ENCODE assay signal across 1 cellular context in the genomic region with DNA sequence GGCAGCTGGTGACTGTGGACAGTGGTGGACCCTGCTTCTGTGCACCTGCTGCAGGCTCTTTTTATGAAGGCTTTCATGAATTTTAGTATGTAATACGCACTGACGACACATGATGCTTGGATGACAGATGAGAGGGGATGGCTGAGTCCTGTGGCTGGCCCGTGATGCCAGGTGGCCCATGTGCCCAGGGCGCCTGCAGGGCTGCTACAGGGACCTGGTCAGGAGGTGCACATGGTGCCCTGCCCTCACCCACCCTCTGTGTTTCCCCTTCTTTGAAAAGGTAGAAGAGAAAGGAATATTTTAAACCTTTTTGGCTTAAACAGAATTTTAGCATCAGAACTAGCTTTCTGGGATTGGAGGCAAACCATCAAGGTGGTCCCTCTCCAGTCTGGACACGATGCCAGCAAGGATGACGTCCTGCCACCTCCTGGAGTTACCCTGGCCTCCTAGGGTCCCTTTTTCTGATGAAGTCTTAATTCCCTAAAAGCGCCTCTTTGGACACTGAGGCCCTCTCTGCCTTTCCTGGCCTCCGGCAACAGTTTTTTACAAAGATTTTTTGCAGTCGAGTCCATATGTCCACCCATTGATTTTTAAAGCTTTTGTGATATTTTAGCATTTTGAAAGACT.
A peak's percentile ranks its signal among the peaks of the same experiment; 100 is the strongest.
TF ChIP-seq lines count a peak whose summit lies in the region.

No MANE protein-coding gene starts in this region.

TF ChIP-seq in WTC11, 78 proteins besides CTCF, POLR2A, EP300 and RAD21 (continued from another document):
- TF ChIP-seq, protein P1, sequence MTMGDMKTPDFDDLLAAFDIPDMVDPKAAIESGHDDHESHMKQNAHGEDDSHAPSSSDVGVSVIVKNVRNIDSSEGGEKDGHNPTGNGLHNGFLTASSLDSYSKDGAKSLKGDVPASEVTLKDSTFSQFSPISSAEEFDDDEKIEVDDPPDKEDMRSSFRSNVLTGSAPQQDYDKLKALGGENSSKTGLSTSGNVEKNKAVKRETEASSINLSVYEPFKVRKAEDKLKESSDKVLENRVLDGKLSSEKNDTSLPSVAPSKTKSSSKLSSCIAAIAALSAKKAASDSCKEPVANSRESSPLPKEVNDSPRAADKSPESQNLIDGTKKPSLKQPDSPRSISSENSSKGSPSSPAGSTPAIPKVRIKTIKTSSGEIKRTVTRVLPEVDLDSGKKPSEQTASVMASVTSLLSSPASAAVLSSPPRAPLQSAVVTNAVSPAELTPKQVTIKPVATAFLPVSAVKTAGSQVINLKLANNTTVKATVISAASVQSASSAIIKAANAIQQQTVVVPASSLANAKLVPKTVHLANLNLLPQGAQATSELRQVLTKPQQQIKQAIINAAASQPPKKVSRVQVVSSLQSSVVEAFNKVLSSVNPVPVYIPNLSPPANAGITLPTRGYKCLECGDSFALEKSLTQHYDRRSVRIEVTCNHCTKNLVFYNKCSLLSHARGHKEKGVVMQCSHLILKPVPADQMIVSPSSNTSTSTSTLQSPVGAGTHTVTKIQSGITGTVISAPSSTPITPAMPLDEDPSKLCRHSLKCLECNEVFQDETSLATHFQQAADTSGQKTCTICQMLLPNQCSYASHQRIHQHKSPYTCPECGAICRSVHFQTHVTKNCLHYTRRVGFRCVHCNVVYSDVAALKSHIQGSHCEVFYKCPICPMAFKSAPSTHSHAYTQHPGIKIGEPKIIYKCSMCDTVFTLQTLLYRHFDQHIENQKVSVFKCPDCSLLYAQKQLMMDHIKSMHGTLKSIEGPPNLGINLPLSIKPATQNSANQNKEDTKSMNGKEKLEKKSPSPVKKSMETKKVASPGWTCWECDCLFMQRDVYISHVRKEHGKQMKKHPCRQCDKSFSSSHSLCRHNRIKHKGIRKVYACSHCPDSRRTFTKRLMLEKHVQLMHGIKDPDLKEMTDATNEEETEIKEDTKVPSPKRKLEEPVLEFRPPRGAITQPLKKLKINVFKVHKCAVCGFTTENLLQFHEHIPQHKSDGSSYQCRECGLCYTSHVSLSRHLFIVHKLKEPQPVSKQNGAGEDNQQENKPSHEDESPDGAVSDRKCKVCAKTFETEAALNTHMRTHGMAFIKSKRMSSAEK (CRISPR knock-in tag; IDR thresholded peaks at IDR 0.05; ENCODE audit: borderline replicate concordance) = 0 out of 2 replicates have a peak, but pooled peaks have one; percentile 12
- TF ChIP-seq IRF1 (CRISPR knock-in tag; IDR thresholded peaks at IDR 0.05) (no peak), SMAD4 (CRISPR knock-in tag; IDR thresholded peaks at IDR 0.05) (no peak), FOXK1 (CRISPR knock-in tag; IDR thresholded peaks at IDR 0.05) (no peak), USF2 (CRISPR knock-in tag; IDR thresholded peaks at IDR 0.05) (no peak), ZNF423 (CRISPR knock-in tag; IDR thresholded peaks at IDR 0.05) (no peak)
